ENCODE assay signal across 18 cellular contexts in the genomic region with DNA sequence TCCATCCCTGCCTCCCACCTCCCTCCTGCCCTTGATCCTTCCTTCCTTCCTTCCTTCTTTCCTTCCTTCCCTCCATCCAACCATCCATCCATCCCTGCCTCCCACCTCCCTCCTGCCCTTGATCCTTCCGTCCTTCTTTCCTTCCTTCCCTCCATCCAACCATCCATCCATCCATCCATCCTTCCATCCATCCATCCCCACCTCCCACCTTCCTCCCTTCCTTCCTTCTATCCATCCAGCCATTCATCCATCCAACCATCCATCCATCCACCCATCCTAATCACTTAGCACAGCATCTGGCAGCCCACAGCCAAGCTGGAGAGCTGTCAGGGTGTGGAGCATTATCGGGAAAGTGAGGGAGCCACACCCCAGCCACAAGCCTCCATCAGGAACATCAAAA.
"Had no signal": no experiment of that assay in that cellular context is flagged by ENCODE, and none has a peak within 500 bp of the region (broad histone marks: within the 10 kb centered on the region; RNA-seq: fewer than 3 reads in every experiment).

No MANE protein-coding gene starts in this region.

- H3K4me1 ChIP-seq: left ventricle myocardium inferior, lower lobe of right lung, parathyroid adenoma, suprapubic skin, thyroid gland, upper lobe of right lung had no signal

- H3K4me3 ChIP-seq: coronary artery, heart right ventricle, left ventricle myocardium inferior, lower lobe of right lung, suprapubic skin, thyroid gland, upper lobe of right lung had no signal

- H3K27me3 ChIP-seq: heart right ventricle, suprapubic skin, thyroid gland, upper lobe of right lung had no signal

- DNase-seq: caudate nucleus; effector CD4-positive, alpha-beta T cell; heart right ventricle; left cardiac atrium; left ventricle myocardium inferior; lower lobe of right lung; naive B cell; small intestine; stimulated activated CD4-positive, alpha-beta T cell treated with anti-CD3 and anti-CD28 coated beads, Interleukin-12 subunit alpha, Interleukin-12 subunit beta, amount 100 ng/mL, for 4 hours; stimulated activated naive CD8-positive, alpha-beta T cell treated with anti-CD3 and anti-CD28 coated beads, Interleukin-15, Interleukin-2, amounts not matched to agents 100 U/mL and 50 U/mL, for 24 hours; thyroid gland; upper lobe of right lung had no signal

- H3K27ac ChIP-seq: coronary artery, heart right ventricle, left ventricle myocardium inferior, lower lobe of right lung, parathyroid adenoma, suprapubic skin, thyroid gland, upper lobe of right lung had no signal

- FAIRE-seq: frontal cortex, keratinocyte, small intestine had no signal

- H3K9me3 ChIP-seq: lower lobe of right lung, suprapubic skin, thyroid gland, upper lobe of right lung had no signal

- H3K9ac ChIP-seq: parathyroid adenoma had no signal

- ATAC-seq: esophagus mucosa; heart right ventricle; left cardiac atrium; lower lobe of right lung; stimulated activated naive CD8-positive, alpha-beta T cell treated with anti-CD3 and anti-CD28 coated beads, Interleukin-15, Interleukin-2, amounts not matched to agents 100 U/mL and 50 U/mL, for 24 hours; upper lobe of right lung had no signal

- H3K36me3 ChIP-seq: heart right ventricle, left ventricle myocardium inferior, lower lobe of right lung, suprapubic skin, thyroid gland, upper lobe of right lung had no signal
